In the genomic region with DNA sequence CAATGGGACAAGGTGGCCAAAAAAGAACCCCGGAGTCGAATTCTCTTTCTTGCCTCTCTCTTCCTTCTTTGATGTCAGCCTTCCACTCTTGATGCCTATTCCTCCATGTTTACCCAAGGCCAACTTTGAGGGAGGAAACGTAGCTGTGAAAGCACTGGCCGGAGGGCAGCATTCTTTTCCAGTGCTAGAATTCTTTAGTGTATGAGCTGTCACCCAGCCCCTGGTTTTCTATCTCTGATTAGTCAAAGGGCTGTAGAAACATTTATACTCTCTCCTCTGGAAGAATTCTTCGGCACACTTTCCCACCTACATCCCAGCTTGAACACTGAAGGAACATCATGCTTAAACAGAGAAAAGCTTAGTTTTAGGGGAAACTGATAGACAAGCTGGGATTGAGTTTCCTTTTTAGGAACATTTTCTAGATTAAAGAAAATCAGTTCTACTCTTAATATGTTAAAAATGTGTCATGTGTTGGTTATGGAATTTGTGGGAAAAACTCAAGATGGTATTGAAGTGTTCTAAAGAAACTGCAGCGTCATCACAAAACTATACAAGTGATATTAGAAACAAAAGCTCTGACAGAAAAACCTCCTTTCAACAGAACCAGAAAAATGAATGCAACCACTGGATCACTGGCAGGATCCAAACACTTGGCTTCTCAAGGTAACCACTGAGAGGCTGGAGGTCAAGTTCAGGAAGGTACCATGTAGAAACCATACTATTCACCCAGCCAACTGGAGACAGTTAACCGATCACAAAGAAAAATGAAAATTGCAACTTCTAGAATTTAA, we compare ENCODE assay signal across 9 cellular contexts. TPM values are rescaled to one million over a fixed set of nuclear protein-coding genes. Genes with fewer than 3 reads are reported as not detected.
A peak's percentile ranks its signal among the peaks of the same experiment; 100 is the strongest.
DNase-seq lines count a peak whose midpoint lies in the region; ATAC-seq and TF ChIP-seq lines count a peak whose summit lies in the region.
"Had no signal": no experiment of that assay in that cellular context is flagged by ENCODE, and none has a peak within 500 bp of the region (broad histone marks: within the 10 kb centered on the region; RNA-seq: fewer than 3 reads in every experiment).

No MANE protein-coding gene starts in this region.

- peak overlapping the region; percentile 38 for H3K4me2 ChIP-seq in fibroblast of lung (ENCODE audit: extremely low read depth, insufficient read depth, low read length)

- H3K27ac ChIP-seq in RWPE1 (no peak overlapping the region), fibroblast of lung (ENCODE audit: insufficient read depth, low read length) (peak overlapping the region; percentile 58)

- H4K20me1 ChIP-seq in fibroblast of lung (ENCODE audit: control insufficient read depth, extremely low read depth, insufficient read depth, low read length), result no peaks in the 10 kb centered on the region

- CTCF ChIA-PET in RWPE1 (lab: Yijun Ruan, JAX), result interaction anchor here (0.6 to 0.7 kb wide), 2 partner anchors 179 to 464 kb away, joined by 3 read pairs; no protein-coding TSS in a partner anchor

- POLR2A ChIA-PET in RWPE1 (lab: Yijun Ruan, JAX; ENCODE audit: low non-redundant PET), result interaction anchor here (0.5 kb wide), 1 partner anchor 237 kb away, joined by 5 read pairs; no protein-coding TSS in a partner anchor

- TF ChIP-seq CTCF in RWPE1 (conservative IDR thresholded peaks at IDR 0.05; ENCODE audit: low read depth), result no peak
- TF ChIP-seq CTCF in fibroblast of lung (conservative IDR thresholded peaks at IDR 0.05 in 1 of 2, IDR thresholded peaks at IDR 0.05 in 1 of 2; ENCODE audit: low read depth in 1 of 2, low read length in 2 of 2), result no peak

- no peak overlapping the region for H2AFZ ChIP-seq in fibroblast of lung (ENCODE audit: low read length)

- H3K79me2 ChIP-seq in fibroblast of lung (ENCODE audit: control insufficient read depth, insufficient read depth, low read length), result no peaks in the 10 kb centered on the region

- no peak overlapping the region for H3K9ac ChIP-seq in fibroblast of lung (ENCODE audit: insufficient read depth, low read length)

- H3K4me3 ChIP-seq in fibroblast of lung (replicated peaks in 1 of 4; ENCODE audit: control extremely low read depth in 1 of 4, insufficient read depth in 1 of 4, low read depth in 3 of 4, low read length in 4 of 4), result no peak overlapping the region

- H3K9me3 ChIP-seq in fibroblast of lung (ENCODE audit: control insufficient read depth, insufficient read depth, low read depth, low read length), result no peaks in the 10 kb centered on the region

- ATAC-seq in HG03460 (IDR thresholded peaks at IDR 0.05; ENCODE audit: unreplicated experiment), result no peak
- no peak for ATAC-seq in GM21528 (IDR thresholded peaks at IDR 0.05; ENCODE audit: low FRiP score, unreplicated experiment)

- H3K4me1 ChIP-seq in fibroblast of lung (ENCODE audit: control insufficient read depth, extremely low read depth, insufficient read depth, low read length), result peaks cover 6% of the 10 kb centered on the region

- no peaks in the 10 kb centered on the region for H3K27me3 ChIP-seq in fibroblast of lung (ENCODE audit: control insufficient read depth, insufficient read depth, low read length)

- DNase-seq in COLO829 (ENCODE audit: low spot score) (peak; percentile 69), RWPE1 (ENCODE audit: low spot score) (peak; percentile 90), fibroblast of lung (ENCODE audit: low read depth in 2 of 2) (peak; percentile 79 to 95), non-pigmented ciliary epithelial cell (ENCODE audit: low read depth) (peak; percentile 83), NCI-H2081 (lab: John Stamatoyannopoulos, UW) (no peak)
- no peak for DNase-seq in activated T-cell treated with anti-CD3 and anti-CD28 coated beads, Interleukin-2, amount 50 U/mL, for 1 hour
- DNase-seq: posterior cingulate gyrus had no signal

- no peaks in the 10 kb centered on the region for H3K36me3 ChIP-seq in fibroblast of lung (ENCODE audit: control insufficient read depth, insufficient read depth, low read length)

RNA-seq across cellular contexts. Expression of gene UTRN, which starts 20.7 kb away (rescaled TPM):
- 93.2 and 130 TPM in 2 replicates for total RNA-seq in fibroblast of lung
- 37.8 and 43.9 TPM in 2 replicates for polyA plus RNA-seq in fibroblast of lung
- 25.5 and 37.2 TPM in 2 replicates for polyA plus RNA-seq in fibroblast of lung (2012)
- polyA minus RNA-seq in fibroblast of lung (ENCODE audit: low replicate concordance), result 72.9 and 86.0 TPM in 2 replicates

Comparison
In these comparisons a context has a peak if more than half of its experiments do, and no peak if none do; other contexts are left out.
1. DNase-seq: peak in COLO829 (single experiment), RWPE1 (single experiment), fibroblast of lung (2 of 2) and non-pigmented ciliary epithelial cell (single experiment); none in NCI-H2081 (0 of 2) and activated T-cell treated with anti-CD3 and anti-CD28 coated beads, Interleukin-2, amount 50 U/mL, for 1 hour (single experiment).